Comparison of ENCODE assay signal across 8 cellular contexts in genomic region chr10:71397340-71398212, GRCh38. TPM values are rescaled to one million over a fixed set of nuclear protein-coding genes. Genes with fewer than 3 reads are reported as not detected.
A peak's percentile ranks its signal among the peaks of the same experiment; 100 is the strongest.
DNase-seq lines count a peak whose midpoint lies in the region; ATAC-seq and TF ChIP-seq lines count a peak whose summit lies in the region.

No MANE protein-coding gene starts in this region.

- H3K9me3 ChIP-seq in Panc1 (ENCODE audit: control insufficient read depth, insufficient read depth, low read depth, low read length) (no peaks in the 10 kb centered on the region), right atrium auricular region (no peaks in the 10 kb centered on the region)

- CTCF ChIA-PET in Panc1 (lab: Charles Lee) = interaction anchor here (0.7 to 3.3 kb wide), 9 partner anchors 13 to 375 kb away, joined by 3 to 12 read pairs (median 4); no protein-coding TSS in a partner anchor

- POLR2A ChIA-PET in Panc1 (lab: Charles Lee) = interaction anchor here (0.6 kb wide), 1 partner anchor 475 kb away, joined by 3 read pairs; no protein-coding TSS in a partner anchor

- H3K4me3 ChIP-seq in Panc1 (ENCODE audit: low read depth in 2 of 2, low read length in 2 of 2) (peak overlapping the region; percentile 43 to 48), right atrium auricular region (peak overlapping the region; percentile 44 to 62), rectal smooth muscle tissue (ENCODE audit: low read length) (peak overlapping the region; percentile 52)

- H3K9ac ChIP-seq in rectal smooth muscle tissue (ENCODE audit: low read length) = no peak overlapping the region

- H3K4me1 ChIP-seq in Panc1 (ENCODE audit: control insufficient read depth, insufficient read depth, low read length) (0 out of 2 replicates have a peak, but pooled peaks cover 5% of the 10 kb centered on the region), right atrium auricular region (peaks cover 0 to 21% of the 10 kb centered on the region in 2 donors), rectal smooth muscle tissue (ENCODE audit: control insufficient read depth, insufficient read depth, low read length) (peaks cover 3% of the 10 kb centered on the region)

- H3K27me3 ChIP-seq in Panc1 (ENCODE audit: control insufficient read depth, insufficient read depth, low read length) (peaks cover 12% of the 10 kb centered on the region; the same call in 1 of the 2 replicates), right atrium auricular region (no peaks in the 10 kb centered on the region), rectal smooth muscle tissue (ENCODE audit: control insufficient read depth, insufficient read depth, low read length) (peaks cover 28% of the 10 kb centered on the region)

- intact Hi-C loops in Panc1 (cut with micrococcal nuclease; ENCODE audit: unreplicated experiment) = loop anchor here (2.0 kb wide), 1 partner anchor 171 kb away; no protein-coding TSS in a partner anchor

- peak; percentile 3 for ATAC-seq in Panc1

- H3K27ac ChIP-seq in Panc1 (ENCODE audit: low read length) = no peak overlapping the region
- H3K27ac ChIP-seq in right atrium auricular region = peak overlapping the region in 1 of 2 donors; percentile 53
- no peak overlapping the region for H3K27ac ChIP-seq in rectal smooth muscle tissue (ENCODE audit: low read depth, low read length)

- H3K36me3 ChIP-seq in Panc1 (ENCODE audit: control insufficient read depth, insufficient read depth, low read length) (no peaks in the 10 kb centered on the region), right atrium auricular region (no peaks in the 10 kb centered on the region), rectal smooth muscle tissue (ENCODE audit: control insufficient read depth, insufficient read depth, low read length) (no peaks in the 10 kb centered on the region)

- in situ Hi-C loops in Panc1 (cut with HindIII; ENCODE audit: low pct_unique_long_range_greater_than_20kb, low sequenced_read_pairs) = no loop called here

- no peak for TF ChIP-seq CTCF in Panc1 (IDR thresholded peaks at IDR 0.05)
- no peak for TF ChIP-seq CTCF in right atrium auricular region (IDR thresholded peaks at IDR 0.05)

- peak; percentile 13 for DNase-seq in Daoy (ENCODE audit: low read depth)
- DNase-seq in Panc1 (ENCODE audit: low read depth, low spot score) = no peak
- peak; percentile 58 for DNase-seq in right atrium auricular region (ENCODE audit: low spot score)
- DNase-seq in kidney tubule cell (ENCODE audit: low spot score) = no peak
- DNase-seq in midbrain (lab: John Stamatoyannopoulos, UW) = no peak
- DNase-seq in NCI-H146 treated with DMSO at 0.1 percent for 48 hours (lab: John Stamatoyannopoulos, UW; ENCODE audit: unreplicated experiment) = no peak
- DNase-seq in activated CD4-positive, alpha-beta T cell treated with anti-CD3 and anti-CD28 coated beads for 48 hours = no peak

- BruUV-seq in Panc1 (replicated peaks; lab: Mats Ljungman, UMichigan) = no TSS peak

RNA-seq across cellular contexts. Expression of gene CDH23, which starts 0.9 kb away (rescaled TPM):
- total RNA-seq in Daoy (2014; rRNA removed; shearing (Covaris generic)) = 0.21 and 0.40 TPM in 2 replicates
- total RNA-seq in Panc1 (2021; ENCODE audit: unreplicated experiment) = 2.7 TPM
- 2.1 TPM for polyA plus RNA-seq in Panc1 (2012; ENCODE audit: insufficient read length)
- total RNA-seq in right atrium auricular region = 1 to 10 TPM; 3.9 to 4.4 TPM

Comparison
In these comparisons a context has a peak if more than half of its experiments do, and no peak if none do; other contexts are left out.
1. DNase-seq: peak in Daoy (single experiment) and right atrium auricular region (single experiment); none in Panc1 (single experiment), kidney tubule cell (single experiment), midbrain (single experiment), NCI-H146 treated with DMSO at 0.1 percent for 48 hours (single experiment) and activated CD4-positive, alpha-beta T cell treated with anti-CD3 and anti-CD28 coated beads for 48 hours (single experiment).
2. Peak in every context shown above with its lines, with median percentiles within 50 percentile points of each other: H3K4me3 ChIP-seq.